In genomic region chr21:36762636-36763035, GRCh38 we compare ENCODE assay signal across 37 cellular contexts.
"Had no signal": no experiment of that assay in that cellular context is flagged by ENCODE, and none has a peak within 500 bp of the region (broad histone marks: within the 10 kb centered on the region; RNA-seq: fewer than 3 reads in every experiment).

No MANE protein-coding gene starts in this region.

- DNase-seq: activated CD4-positive, alpha-beta memory T cell treated with anti-CD3 and anti-CD28 coated beads, Interleukin-2, amount 10 ng/mL, durations not matched to agents 7 days and 5 days; activated CD4-positive, alpha-beta T cell treated with anti-CD3 and anti-CD28 coated beads for 1 hour; activated CD4-positive, alpha-beta T cell treated with anti-CD3 and anti-CD28 coated beads for 48 hours; activated CD4-positive, CD25-positive, alpha-beta regulatory T cell; activated CD8-positive, alpha-beta memory T cell treated with anti-CD3 and anti-CD28 coated beads for 24 hours; activated CD8-positive, alpha-beta memory T cell treated with anti-CD3 and anti-CD28 coated beads, Interleukin-2, amount 10 ng/mL, durations not matched to agents 7 days and 5 days; activated CD8-positive, alpha-beta memory T cell treated with anti-CD3 and anti-CD28 coated beads, Interleukin-2, amount 50 U/mL, for 48 hours; activated effector memory CD4-positive, alpha-beta T cell treated with Interleukin-2 at 50 U/mL for 16 hours; activated naive CD4-positive, alpha-beta T cell treated with anti-CD3 and anti-CD28 coated beads, Interleukin-2, amount 10 ng/mL, durations not matched to agents 7 days and 5 days; activated naive CD8-positive, alpha-beta T cell treated with anti-CD3 and anti-CD28 coated beads, Interleukin-2, amount 50 U/mL, for 24 hours; activated T-cell treated with anti-CD3 and anti-CD28 coated beads, Interleukin-2, amount 50 U/mL, for 48 hours; amniotic stem cell; aorta; brain microvascular endothelial cell; MM.1S; MV-4-11; NCI-H1092; NCI-H1436 treated with DMSO at 0.1 percent for 48 hours; NCI-H1694 treated with DMSO at 0.1 percent for 48 hours; NCI-H2029; NCI-H345; NCI-H524 treated with DMSO at 0.1 percent for 48 hours; NCI-H748 treated with DMSO at 0.1 percent for 48 hours; NK-92 treated with Interleukin-12 subunit alpha and Interleukin-12 subunit beta, amount 100 ng/mL, for 24 hours; PC-3; Peyer's patch; RPMI8226; SIG-M5; SW 1271; T-helper 1 cell; T-helper 2 cell; T1000; WERI-Rb-1 had no signal

- H3K9me3 ChIP-seq: Peyer's patch had no signal

- H3K4me1 ChIP-seq: Peyer's patch had no signal

- ATAC-seq: activated CD8-positive, alpha-beta memory T cell treated with anti-CD3 and anti-CD28 coated beads, Interleukin-2, amount 10 ng/mL, durations not matched to agents 7 days and 5 days; activated naive CD8-positive, alpha-beta T cell treated with anti-CD3 and anti-CD28 coated beads, Interleukin-2, amount 50 U/mL, for 24 hours; PC-3; Right ventricle myocardium inferior; SK-N-SH treated with all-trans-retinoic acid at 6 μM for 48 hours had no signal

- H3K27me3 ChIP-seq: brain microvascular endothelial cell, cardiac muscle cell, Peyer's patch had no signal

- H3K9ac ChIP-seq: KMS-11 had no signal

- H3K36me3 ChIP-seq: brain microvascular endothelial cell, cardiac muscle cell had no signal

- H3K4me2 ChIP-seq: KMS-11 had no signal

- H3K4me3 ChIP-seq: cardiac muscle cell, Peyer's patch had no signal

- H3K27ac ChIP-seq: brain microvascular endothelial cell, cardiac muscle cell, KMS-11, Peyer's patch, WERI-Rb-1 had no signal
